In genomic region chr21:25834376-25834775, GRCh38 we compare ENCODE assay signal across 17 cellular contexts.
DNase-seq lines count a peak whose midpoint lies in the region; ATAC-seq and TF ChIP-seq lines count a peak whose summit lies in the region.
"Had no signal": no experiment of that assay in that cellular context is flagged by ENCODE, and none has a peak within 500 bp of the region (broad histone marks: within the 10 kb centered on the region; RNA-seq: fewer than 3 reads in every experiment).

No MANE protein-coding gene starts in this region.

- H3K4me3 Mint-ChIP-seq in MCF 10A (ENCODE audit: unreplicated experiment), result no peak overlapping the region
- peak overlapping the region; percentile 23 for H3K4me3 Mint-ChIP-seq in endothelial cell (ENCODE audit: unreplicated experiment)
- no peak overlapping the region for H3K4me3 Mint-ChIP-seq in mesothelial cell of epicardium
- H3K4me3 Mint-ChIP-seq: B cell; CD4-positive, alpha-beta T cell; HFFc6 had no signal

- peaks cover 0 to 10% of the 10 kb centered on the region in 2 donors for H3K9me3 ChIP-seq in breast epithelium

- no peaks in the 10 kb centered on the region for H3K36me3 ChIP-seq in breast epithelium
- H3K36me3 ChIP-seq: MG63 had no signal

- H3K27ac Mint-ChIP-seq in MCF 10A (ENCODE audit: low read depth, unreplicated experiment) (no peak overlapping the region), endothelial cell (ENCODE audit: unreplicated experiment) (no peak overlapping the region), mesothelial cell of epicardium (peak overlapping the region; percentile 90)
- H3K27ac Mint-ChIP-seq: B cell; CD4-positive, alpha-beta T cell; HFFc6 had no signal

- ATAC-seq in GM21786 (IDR thresholded peaks at IDR 0.05; ENCODE audit: unreplicated experiment), result no peak

- CTCF ChIA-PET in MCF 10A (lab: Yijun Ruan, JAX), result interaction anchor here (0.6 to 0.7 kb wide), 3 partner anchors 34 to 48 kb away, joined by 3 to 5 read pairs (median 4); no protein-coding TSS in a partner anchor

- H3K4me1 Mint-ChIP-seq in MCF 10A (ENCODE audit: insufficient read depth, unreplicated experiment) (peaks cover 31% of the 10 kb centered on the region), endothelial cell (ENCODE audit: unreplicated experiment) (no peaks in the 10 kb centered on the region), mesothelial cell of epicardium (peaks cover 51% of the 10 kb centered on the region)
- H3K4me1 Mint-ChIP-seq: B cell had no signal

- intact Hi-C loops in MCF 10A (cut with micrococcal nuclease), result no loop called here
- intact Hi-C loops in breast epithelium (cut with DNase I; ENCODE audit: low total_unique reads), result no loop called here

- no TSS peak for BruUV-seq in MCF 10A (replicated peaks; lab: Mats Ljungman, UMichigan)

- H3K36me3 Mint-ChIP-seq in MCF 10A (ENCODE audit: insufficient read depth, unreplicated experiment), result no peaks in the 10 kb centered on the region
- H3K36me3 Mint-ChIP-seq in endothelial cell (ENCODE audit: low read depth, unreplicated experiment), result peaks cover 14% of the 10 kb centered on the region
- H3K36me3 Mint-ChIP-seq in mesothelial cell of epicardium, result peaks cover 12% of the 10 kb centered on the region

- DNase-seq in MCF 10A (ENCODE audit: unreplicated experiment), result peak; percentile 79
- DNase-seq in breast epithelium (ENCODE audit: low spot score in 2 of 2), result no peak
- DNase-seq in endothelial cell (ENCODE audit: low spot score), result no peak
- DNase-seq in mesothelial cell of epicardium (ENCODE audit: low spot score in 2 of 2, unreplicated experiment in 2 of 2), result no peak
- no peak for DNase-seq in NCI-H2171 treated with DMSO at 0.1 percent for 48 hours (lab: John Stamatoyannopoulos, UW)
- no peak for DNase-seq in COLO829 (ENCODE audit: low spot score)
- no peak for DNase-seq in DMS153 (lab: John Stamatoyannopoulos, UW)
- DNase-seq: CD4-positive, alpha-beta T cell; HFFc6; MG63; NCI-H1092; NCI-H1694 treated with DMSO at 0.1 percent for 48 hours; NCI-H446 treated with DMSO at 0.1 percent for 48 hours; NCI-H748 treated with DMSO at 0.1 percent for 48 hours had no signal

- POLR2A ChIA-PET in MCF 10A (lab: Yijun Ruan, JAX), result interaction anchor here (1.3 to 1.5 kb wide), 2 partner anchors 16 to 17 kb away, joined by 3 to 9 read pairs; no protein-coding TSS in a partner anchor

- no peaks in the 10 kb centered on the region for H3K27me3 ChIP-seq in breast epithelium
- H3K27me3 ChIP-seq: MG63 had no signal

- H3K4me1 ChIP-seq in breast epithelium, result no peaks in the 10 kb centered on the region

- TF ChIP-seq CTCF in MCF 10A (IDR thresholded peaks at IDR 0.05; ENCODE audit: unreplicated experiment) (no peak), breast epithelium (IDR thresholded peaks at IDR 0.05) (no peak), endothelial cell (IDR thresholded peaks at IDR 0.05; ENCODE audit: unreplicated experiment) (no peak), mesothelial cell of epicardium (IDR thresholded peaks at IDR 0.05; ENCODE audit: unreplicated experiment) (no peak)

- no peak for TF ChIP-seq POLR2A in breast epithelium (IDR thresholded peaks at IDR 0.05)

- H3K27me3 Mint-ChIP-seq in MCF 10A (ENCODE audit: insufficient read depth, unreplicated experiment) (no peaks in the 10 kb centered on the region), endothelial cell (ENCODE audit: unreplicated experiment) (peaks cover 2% of the 10 kb centered on the region), mesothelial cell of epicardium (ENCODE audit: low read depth) (no peaks in the 10 kb centered on the region)
- H3K27me3 Mint-ChIP-seq: CD4-positive, alpha-beta T cell had no signal

- H3K9me3 Mint-ChIP-seq in MCF 10A (ENCODE audit: unreplicated experiment) (no peaks in the 10 kb centered on the region), endothelial cell (ENCODE audit: unreplicated experiment) (peaks cover 7% of the 10 kb centered on the region), mesothelial cell of epicardium (peaks cover 25% of the 10 kb centered on the region)
- H3K9me3 Mint-ChIP-seq: HFFc6 had no signal

- H3K27ac ChIP-seq in breast epithelium, result no peak overlapping the region
- H3K27ac ChIP-seq: 22Rv1 had no signal

- H3K4me3 ChIP-seq in breast epithelium, result no peak overlapping the region
- H3K4me3 ChIP-seq: MG63 had no signal
